9 cellular contexts compared by ENCODE assay signal in genomic region chr6:85126448-85127178, GRCh38.
DNase-seq lines count a peak whose midpoint lies in the region; ATAC-seq, FAIRE-seq and TF ChIP-seq lines count a peak whose summit lies in the region.
"Had no signal": no experiment of that assay in that cellular context is flagged by ENCODE, and none has a peak within 500 bp of the region (broad histone marks: within the 10 kb centered on the region; RNA-seq: fewer than 3 reads in every experiment).

No MANE protein-coding gene starts in this region.

- ATAC-seq in HG03135 (IDR thresholded peaks at IDR 0.05; ENCODE audit: unreplicated experiment) = peak; percentile 74
- no peak for ATAC-seq in GM21619 (IDR thresholded peaks at IDR 0.05; ENCODE audit: unreplicated experiment)

- H3K79me2 ChIP-seq in ACC112 (ENCODE audit: control insufficient read depth, insufficient read depth, low read length, unreplicated experiment) = no peaks in the 10 kb centered on the region

- no peaks in the 10 kb centered on the region for H3K36me3 ChIP-seq in ACC112 (ENCODE audit: insufficient read depth, low read length)

- intact Hi-C loops in posterior cingulate gyrus (cut with DNase I) = loop anchor here (2.0 kb wide), 1 partner anchor 698 kb away; no protein-coding TSS in a partner anchor

- no peaks in the 10 kb centered on the region for H3K27me3 ChIP-seq in ACC112 (ENCODE audit: insufficient read depth, low read length)

- peak; percentile 65 for TF ChIP-seq CTCF in fibroblast of villous mesenchyme (IDR thresholded peaks at IDR 0.05; ENCODE audit: insufficient read depth, low read depth, low read length)

- peak overlapping the region; percentile 13; the same call in 1 of the 2 replicates for H3K4me3 ChIP-seq in ACC112 (ENCODE audit: low read depth, low read length)
- no peak overlapping the region for H3K4me3 ChIP-seq in fibroblast of villous mesenchyme (ENCODE audit: low read depth, low read length)

- DNase-seq in GM12891 (ENCODE audit: insufficient read length, low spot score) (peak; percentile 10), SHP77 (lab: John Stamatoyannopoulos, UW) (peak; percentile 82 to 85), fibroblast of villous mesenchyme (ENCODE audit: low read depth) (peak; percentile 20), posterior cingulate gyrus (peak; percentile 15 to 92 (median 42)), amniotic stem cell (lab: John Stamatoyannopoulos, UW) (no peak)

- TF ChIP-seq POLR2A in GM12891 (IDR thresholded peaks at IDR 0.05; ENCODE audit: low read depth, low read length) = no peak

- H3K4me1 ChIP-seq in ACC112 (ENCODE audit: control insufficient read depth, insufficient read depth, low read length, unreplicated experiment) = peaks cover 20% of the 10 kb centered on the region

- no peak for FAIRE-seq in GM12891 (lab: Jason Lieb, UNC)
- FAIRE-seq: frontal cortex had no signal

- no peak overlapping the region for H3K27ac ChIP-seq in ACC112 (ENCODE audit: low read depth, low read length)

- H2AFZ ChIP-seq in ACC112 (ENCODE audit: low read length, unreplicated experiment) = no peak overlapping the region

TF ChIP-seq in GM12891, 5 proteins besides CTCF, POLR2A, EP300 and RAD21:
- TF ChIP-seq POLR2AphosphoS5 (IDR thresholded peaks at IDR 0.05; ENCODE audit: low read depth, low read length) = no peak
- no peak for TF ChIP-seq PAX5 (IDR thresholded peaks at IDR 0.05; ENCODE audit: insufficient read depth, low read length, severe bottlenecking)
- no peak for TF ChIP-seq POU2F2 (IDR thresholded peaks at IDR 0.05; ENCODE audit: low read depth, low read length)
- no peak for TF ChIP-seq SPI1 (IDR thresholded peaks at IDR 0.05; ENCODE audit: low read depth, low read length)
- TF ChIP-seq TAF1 (IDR thresholded peaks at IDR 0.05; ENCODE audit: low read depth, low read length) = no peak
TF ChIP-seq in GM12891: peak in this region for 0.
